In genomic region chr4:147824316-147824715, GRCh38 we compare ENCODE assay signal across 18 cellular contexts.
DNase-seq lines count a peak whose midpoint lies in the region; ATAC-seq and TF ChIP-seq lines count a peak whose summit lies in the region.
"Had no signal": no experiment of that assay in that cellular context is flagged by ENCODE, and none has a peak within 500 bp of the region (broad histone marks: within the 10 kb centered on the region; RNA-seq: fewer than 3 reads in every experiment).

No MANE protein-coding gene starts in this region.

- H3K27ac ChIP-seq in right cardiac atrium (ENCODE audit: low read length), result peak overlapping the region; percentile 74
- H3K27ac ChIP-seq in coronary artery, result peak overlapping the region; percentile 65 to 85
- no peak overlapping the region for H3K27ac ChIP-seq in left lung
- H3K27ac ChIP-seq in upper lobe of right lung, result no peak overlapping the region
- H3K27ac ChIP-seq: A549, PC-9 had no signal

- ATAC-seq in right cardiac atrium (no peak), left cardiac atrium (no peak), left lung (peak; percentile 21), upper lobe of right lung (peak; percentile 9), mucosa of descending colon (no peak)
- ATAC-seq: A549, GM12878, K562 had no signal

- DNase-seq in right cardiac atrium (no peak), left cardiac atrium (no peak), coronary artery (ENCODE audit: low spot score) (no peak), left lung (no peak), upper lobe of right lung (no peak), NCI-H1417 treated with DMSO at 0.1 percent for 48 hours (lab: John Stamatoyannopoulos, UW) (no peak), mucosa of descending colon (no peak), COLO668 (lab: John Stamatoyannopoulos, UW; ENCODE audit: unreplicated experiment) (no peak)
- DNase-seq: CD4-positive, alpha-beta T cell; EL; NCI-H1105 treated with DMSO at 0.1 percent for 48 hours; NCI-H187; NCI-H345; NCI-H524 treated with DMSO at 0.1 percent for 48 hours; PC-9 had no signal

- H3K4me3 ChIP-seq in right cardiac atrium (ENCODE audit: low read length) (no peak overlapping the region), coronary artery (no peak overlapping the region), left lung (no peak overlapping the region), upper lobe of right lung (no peak overlapping the region), mucosa of descending colon (no peak overlapping the region)
- H3K4me3 ChIP-seq: A549, GM12878, K562, PC-9 had no signal

- H3K4me1 ChIP-seq in right cardiac atrium (ENCODE audit: control insufficient read depth, insufficient read depth, low read length) (peaks cover 19% of the 10 kb centered on the region), left lung (peaks cover 14 to 46% of the 10 kb centered on the region in 2 donors), upper lobe of right lung (peaks cover 38% of the 10 kb centered on the region), mucosa of descending colon (ENCODE audit: low read depth) (peaks cover 4% of the 10 kb centered on the region)

- H3K27me3 ChIP-seq in right cardiac atrium (ENCODE audit: control insufficient read depth, insufficient read depth) (no peaks in the 10 kb centered on the region), left lung (no peaks in the 10 kb centered on the region), upper lobe of right lung (no peaks in the 10 kb centered on the region)

- H3K9me3 ChIP-seq in right cardiac atrium (ENCODE audit: control insufficient read depth, low read length) (no peaks in the 10 kb centered on the region), left lung (no peaks in the 10 kb centered on the region), upper lobe of right lung (no peaks in the 10 kb centered on the region), mucosa of descending colon (no peaks in the 10 kb centered on the region)
- H3K9me3 ChIP-seq: A549 had no signal

- intact Hi-C loops in right cardiac atrium (cut with DNase I) (loop anchor here in 1 of 4 donors (10.0 kb wide), 1 partner anchor 90 kb away; the partner anchor contains the start of gene ARHGAP10), left cardiac atrium (cut with DNase I) (no loop called here), left lung (cut with DNase I) (no loop called here), upper lobe of right lung (cut with DNase I) (no loop called here), mucosa of descending colon (cut with DNase I, micrococcal nuclease) (no loop called here)

- TF ChIP-seq CTCF in coronary artery (IDR thresholded peaks at IDR 0.05) (no peak), left lung (IDR thresholded peaks at IDR 0.05) (no peak), upper lobe of right lung (IDR thresholded peaks at IDR 0.05) (no peak), mucosa of descending colon (IDR thresholded peaks at IDR 0.05) (no peak)

- WGBS in right cardiac atrium, result 96% methylated on average over 5 of the region's 5 CpGs

- H3K36me3 ChIP-seq in left lung (no peaks in the 10 kb centered on the region), upper lobe of right lung (no peaks in the 10 kb centered on the region), mucosa of descending colon (ENCODE audit: low read depth) (no peaks in the 10 kb centered on the region)

Comparison
In these comparisons a context has a peak if more than half of its experiments do, and no peak if none do; other contexts are left out.
1. ATAC-seq: peak in left lung (single experiment) and upper lobe of right lung (single experiment); none in right cardiac atrium (0 of 2), left cardiac atrium (0 of 2) and mucosa of descending colon (single experiment).
2. H3K27ac ChIP-seq: peak in right cardiac atrium (single experiment) and coronary artery (2 of 2); none in left lung (0 of 2) and upper lobe of right lung (single experiment).